In genomic region chr2:124310671-124311070, GRCh38 we compare ENCODE assay signal across 24 cellular contexts.
"Had no signal": no experiment of that assay in that cellular context is flagged by ENCODE, and none has a peak within 500 bp of the region (broad histone marks: within the 10 kb centered on the region; RNA-seq: fewer than 3 reads in every experiment).

No MANE protein-coding gene starts in this region.

- H3K27ac Mint-ChIP-seq: dendritic cell treated with granulocyte-macrophage colony-stimulating factor and Interleukin-4, amounts not matched to agents 40 ng/mL and 50 ng/mL, for 4 days; effector memory CD8-positive, alpha-beta T cell; endodermal cell had no signal

- H3K4me1 ChIP-seq: colonic mucosa, esophagus squamous epithelium, foreskin keratinocyte, gastrocnemius medialis, heart left ventricle, heart right ventricle had no signal

- H3K27me3 ChIP-seq: colonic mucosa, dorsolateral prefrontal cortex, esophagus squamous epithelium, foreskin keratinocyte, gastrocnemius medialis, gastroesophageal sphincter, heart left ventricle, heart right ventricle had no signal

- H3K27ac ChIP-seq: colonic mucosa, coronary artery, dorsolateral prefrontal cortex, epithelial cell of prostate, esophagus squamous epithelium, foreskin keratinocyte, gastrocnemius medialis, gastroesophageal sphincter, heart left ventricle, heart right ventricle had no signal

- H3K4me3 Mint-ChIP-seq: dendritic cell treated with granulocyte-macrophage colony-stimulating factor and Interleukin-4, amounts not matched to agents 40 ng/mL and 50 ng/mL, for 4 days; effector memory CD8-positive, alpha-beta T cell; endodermal cell had no signal

- H3K27me3 Mint-ChIP-seq: dendritic cell treated with granulocyte-macrophage colony-stimulating factor and Interleukin-4, amounts not matched to agents 40 ng/mL and 50 ng/mL, for 4 days; effector memory CD8-positive, alpha-beta T cell had no signal

- H3K9me3 ChIP-seq: colonic mucosa, esophagus squamous epithelium, gastrocnemius medialis, gastroesophageal sphincter, heart left ventricle, heart right ventricle had no signal

- H3K4me3 ChIP-seq: colonic mucosa, coronary artery, dorsolateral prefrontal cortex, esophagus squamous epithelium, gastrocnemius medialis, gastroesophageal sphincter, heart left ventricle, heart right ventricle had no signal

- H3K9me3 Mint-ChIP-seq: endodermal cell had no signal

- H3K36me3 ChIP-seq: colonic mucosa, esophagus squamous epithelium, gastrocnemius medialis, gastroesophageal sphincter, heart left ventricle, heart right ventricle had no signal

- ATAC-seq: effector memory CD8-positive, alpha-beta T cell; esophagus mucosa; foreskin keratinocyte; gastrocnemius medialis; gastroesophageal sphincter; heart left ventricle; heart right ventricle had no signal

- DNase-seq: colonic mucosa; cortex of kidney; dermis blood vessel endothelial cell; dorsolateral prefrontal cortex; effector CD4-positive, alpha-beta T cell; effector CD8-positive, alpha-beta T cell; effector memory CD4-positive, alpha-beta T cell; effector memory CD8-positive, alpha-beta T cell; endodermal cell; erythroblast; esophagus squamous epithelium; foreskin fibroblast; foreskin keratinocyte; foreskin melanocyte; gastrocnemius medialis; glutamatergic neuron; head of caudate nucleus; heart left ventricle; heart right ventricle had no signal
